ENCODE assay signal across 29 cellular contexts in the genomic region with DNA sequence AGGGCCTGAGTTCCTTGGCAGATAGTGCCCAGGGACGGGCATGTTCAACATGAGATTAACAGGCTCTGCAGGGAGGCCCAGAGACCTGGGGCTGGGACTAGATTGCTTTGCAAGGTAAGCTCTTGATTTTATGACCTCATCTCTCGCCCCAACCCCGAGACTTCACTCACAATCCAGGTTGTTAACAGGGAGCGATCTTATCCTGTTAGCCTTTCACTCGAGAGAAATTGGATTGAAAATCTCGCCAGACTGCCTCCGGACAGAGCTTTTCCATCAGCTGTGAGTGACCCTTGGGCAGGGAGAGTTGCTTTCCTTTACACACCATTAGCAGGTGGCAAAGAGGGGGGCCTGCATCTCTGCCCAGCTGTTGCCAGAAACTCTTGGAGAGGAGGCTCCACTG.
"Had no signal": no experiment of that assay in that cellular context is flagged by ENCODE, and none has a peak within 500 bp of the region (broad histone marks: within the 10 kb centered on the region; RNA-seq: fewer than 3 reads in every experiment).

No MANE protein-coding gene starts in this region.

- H3K9me3 Mint-ChIP-seq: immature natural killer cell, neural crest cell had no signal

- H3K27ac Mint-ChIP-seq: immature natural killer cell; naive thymus-derived CD8-positive, alpha-beta T cell; nephron; stimulated activated naive B cell treated with anti-CD40 and anti-IgM and Interleukin-4, amounts not matched to agents 10 μg/mL and 1 μg/mL and 100 μg/mL, for 72 hours had no signal

- H3K36me3 Mint-ChIP-seq: immature natural killer cell; naive thymus-derived CD8-positive, alpha-beta T cell; stimulated activated naive B cell treated with anti-CD40 and anti-IgM and Interleukin-4, amounts not matched to agents 10 μg/mL and 1 μg/mL and 100 μg/mL, for 72 hours had no signal

- H3K9ac ChIP-seq: parathyroid adenoma had no signal

- H3K27ac ChIP-seq: heart left ventricle, left ventricle myocardium inferior, neutrophil, parathyroid adenoma, psoas muscle, right atrium auricular region, skin epidermis, stomach, testis, tibial artery, upper lobe of right lung had no signal

- H3K9me3 ChIP-seq: heart left ventricle, left ventricle myocardium inferior, neutrophil, psoas muscle, right atrium auricular region, testis, tibial artery, upper lobe of right lung had no signal

- H3K4me3 ChIP-seq: heart left ventricle, left ventricle myocardium inferior, lung, psoas muscle, right atrium auricular region, skin epidermis, stomach, testis, tibial artery, upper lobe of right lung had no signal

- H3K4me3 Mint-ChIP-seq: immature natural killer cell; naive thymus-derived CD8-positive, alpha-beta T cell; nephron; neural crest cell; stimulated activated naive B cell treated with anti-CD40 and anti-IgM and Interleukin-4, amounts not matched to agents 10 μg/mL and 1 μg/mL and 100 μg/mL, for 72 hours had no signal

- H3K4me1 Mint-ChIP-seq: immature natural killer cell, nephron, neural crest cell had no signal

- H3K36me3 ChIP-seq: heart left ventricle, left ventricle myocardium inferior, neutrophil, right atrium auricular region, stomach, tibial artery, upper lobe of right lung had no signal

- ATAC-seq: heart left ventricle; left colon; naive thymus-derived CD8-positive, alpha-beta T cell; psoas muscle; sciatic nerve; stimulated activated naive B cell treated with anti-CD40 and anti-IgM and Interleukin-4, amounts not matched to agents 10 μg/mL and 1 μg/mL and 100 μg/mL, for 72 hours; stimulated activated naive CD8-positive, alpha-beta T cell treated with anti-CD3 and anti-CD28 coated beads, Interleukin-15, Interleukin-2, amounts not matched to agents 100 U/mL and 50 U/mL, for 24 hours; upper lobe of right lung had no signal

- H3K27me3 ChIP-seq: right atrium auricular region, testis had no signal

- H3K4me1 ChIP-seq: heart left ventricle, parathyroid adenoma, psoas muscle, right atrium auricular region, testis, tibial artery, upper lobe of right lung had no signal

- H3K79me2 ChIP-seq: parathyroid adenoma had no signal

- H2AFZ ChIP-seq: parathyroid adenoma had no signal

- DNase-seq: heart left ventricle; hypothalamus; immature natural killer cell; kidney; left colon; left ventricle myocardium inferior; midbrain; naive thymus-derived CD8-positive, alpha-beta T cell; occipital lobe; psoas muscle; stimulated activated CD4-positive, alpha-beta T cell treated with anti-CD3 and anti-CD28 coated beads, Interleukin-12 subunit alpha, Interleukin-12 subunit beta, amount 100 ng/mL, for 4 hours; stimulated activated CD4-positive, alpha-beta T cell treated with anti-CD3 and anti-CD28 coated beads, Interleukin-15, amount 100 ng/mL, for 24 hours; stimulated activated CD4-positive, alpha-beta T cell treated with anti-CD3 and anti-CD28 coated beads, Interleukin-2, amount 100 ng/mL, for 24 hours; stimulated activated CD4-positive, alpha-beta T cell treated with anti-CD3 and anti-CD28 coated beads, Interleukin-4, amount 100 ng/mL, for 1 hour; stimulated activated naive B cell treated with anti-CD40 and anti-IgM and Interleukin-4, amounts not matched to agents 10 μg/mL and 1 μg/mL and 100 μg/mL, for 72 hours; stimulated activated naive CD8-positive, alpha-beta T cell treated with anti-CD3 and anti-CD28 coated beads, Interleukin-15, Interleukin-2, amounts not matched to agents 100 U/mL and 50 U/mL, for 24 hours; stomach; testis; tibial artery; trophoblast cell; upper lobe of right lung had no signal
